26 cellular contexts compared by ENCODE assay signal in the genomic region with DNA sequence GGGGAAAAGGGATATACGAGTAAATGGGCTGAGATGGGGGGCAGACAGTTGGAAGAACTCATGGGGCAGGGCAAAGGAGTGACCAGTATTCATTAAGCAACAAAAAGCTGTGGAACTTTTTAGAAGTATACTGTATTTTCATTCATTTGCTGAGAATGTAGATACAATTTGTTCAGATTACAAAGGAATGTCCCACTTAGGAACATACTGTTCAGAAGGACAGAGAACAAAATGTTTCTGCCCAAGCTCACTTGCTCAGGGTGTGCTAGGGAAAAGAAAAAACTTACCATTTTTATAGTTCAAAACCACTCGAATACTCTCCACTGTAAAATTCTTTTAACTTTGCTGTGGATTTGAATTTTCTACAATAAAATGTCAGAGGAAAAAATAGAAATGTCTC.
"Had no signal": no experiment of that assay in that cellular context is flagged by ENCODE, and none has a peak within 500 bp of the region (broad histone marks: within the 10 kb centered on the region; RNA-seq: fewer than 3 reads in every experiment).

No MANE protein-coding gene starts in this region.

- ATAC-seq: activated T-cell treated with anti-CD3 and anti-CD28 coated beads, Interleukin-2, amount 50 U/mL, for 4 hours; activated T-helper 17 cell treated with anti-CD3 and anti-CD28 coated beads, Interleukin-2, amount 50 U/mL, for 72 hours; Right ventricle myocardium inferior; T-cell had no signal

- H3K27me3 ChIP-seq: breast epithelium, MG63 had no signal

- H3K4me1 ChIP-seq: breast epithelium had no signal

- H3K4me3 ChIP-seq: breast epithelium, MG63, SK-N-MC had no signal

- H3K36me3 ChIP-seq: breast epithelium, MG63 had no signal

- H3K27ac ChIP-seq: breast epithelium, SK-N-MC had no signal

- H3K9me3 ChIP-seq: breast epithelium, MG63 had no signal

- DNase-seq: activated B cell treated with CpG ODN at 0.5 μM for 24 hours; activated CD4-positive, alpha-beta memory T cell treated with anti-CD3 and anti-CD28 coated beads for 36 hours; activated CD4-positive, alpha-beta T cell treated with anti-CD3 and anti-CD28 coated beads for 1 hour; activated CD4-positive, alpha-beta T cell treated with anti-CD3 and anti-CD28 coated beads, Interleukin-2, amount 10 ng/mL, durations not matched to agents 24 days and 14 days; activated CD8-positive, alpha-beta memory T cell treated with anti-CD3 and anti-CD28 coated beads for 24 hours; activated gamma-delta T cell; activated naive CD4-positive, alpha-beta T cell treated with anti-CD3 and anti-CD28 coated beads for 36 hours; activated T-cell treated with anti-CD3 and anti-CD28 coated beads, Interleukin-2, amount 50 U/mL, for 4 hours; KBM-7; MG63; NCI-H1105; NCI-H1436; NCI-H1694 treated with DMSO at 0.1 percent for 48 hours; NCI-H2029 treated with DMSO at 0.1 percent for 48 hours; NCI-H345; NCI-H510A; NCI-H526 treated with DMSO at 0.1 percent for 48 hours; NCI-H82; RPMI8226; T-cell; T-helper 2 cell; T1000 had no signal
